ENCODE assay signal across 19 cellular contexts in genomic region chr6:43735642-43736199, GRCh38.
"Had no signal": no experiment of that assay in that cellular context is flagged by ENCODE, and none has a peak within 500 bp of the region (broad histone marks: within the 10 kb centered on the region; RNA-seq: fewer than 3 reads in every experiment).

No MANE protein-coding gene starts in this region.

- H3K27ac Mint-ChIP-seq: activated CD4-positive, alpha-beta memory T cell treated with anti-CD3 and anti-CD28 coated beads, Interleukin-2, amount 10 ng/mL, durations not matched to agents 7 days and 5 days had no signal

- H3K4me3 ChIP-seq: adrenal gland, coronary artery, gastrocnemius medialis, heart left ventricle, lower lobe of right lung, prostate gland, spleen had no signal

- H3K9me3 ChIP-seq: prostate gland had no signal

- H3K27ac ChIP-seq: adrenal gland, coronary artery, gastrocnemius medialis, heart left ventricle, lower lobe of right lung, WERI-Rb-1 had no signal

- H3K4me1 ChIP-seq: adrenal gland, gastrocnemius medialis, lower lobe of right lung had no signal

- H3K27me3 ChIP-seq: adrenal gland, gastrocnemius medialis, heart left ventricle, spleen had no signal

- DNase-seq: activated CD4-positive, alpha-beta memory T cell treated with anti-CD3 and anti-CD28 coated beads, Interleukin-2, amount 10 ng/mL, durations not matched to agents 7 days and 5 days; activated CD4-positive, alpha-beta T cell treated with anti-CD3 and anti-CD28 coated beads for 4 hours; activated naive CD4-positive, alpha-beta T cell; caudate nucleus; effector CD4-positive, alpha-beta T cell; gastrocnemius medialis; heart left ventricle; immature natural killer cell; left cardiac atrium; lower lobe of right lung; midbrain; right cardiac atrium; stimulated activated naive CD8-positive, alpha-beta T cell treated with anti-CD3 and anti-CD28 coated beads, Interleukin-15, amount 100 ng/mL, for 72 hours; T-helper 1 cell had no signal

- H3K27me3 Mint-ChIP-seq: stimulated activated naive CD8-positive, alpha-beta T cell treated with anti-CD3 and anti-CD28 coated beads, Interleukin-15, amount 100 ng/mL, for 72 hours had no signal

- H3K36me3 ChIP-seq: adrenal gland, gastrocnemius medialis, heart left ventricle, lower lobe of right lung, prostate gland, spleen, WERI-Rb-1 had no signal

- H3K4me3 Mint-ChIP-seq: activated CD4-positive, alpha-beta memory T cell treated with anti-CD3 and anti-CD28 coated beads, Interleukin-2, amount 10 ng/mL, durations not matched to agents 7 days and 5 days; immature natural killer cell had no signal

- ATAC-seq: gastrocnemius medialis; heart left ventricle; left cardiac atrium; lower lobe of right lung; right cardiac atrium; stimulated activated naive CD8-positive, alpha-beta T cell treated with anti-CD3 and anti-CD28 coated beads, Interleukin-15, amount 100 ng/mL, for 72 hours had no signal
